1 cellular context compared by ENCODE assay signal in genomic region chr11:34869425-34869824, GRCh38.
TF ChIP-seq lines count a peak whose summit lies in the region.

No MANE protein-coding gene starts in this region.

TF ChIP-seq in K562, 482 proteins besides CTCF, POLR2A, EP300 and RAD21:
- TF ChIP-seq RBM25 (IDR thresholded peaks at IDR 0.05; ENCODE audit: low read depth, low read length, severe bottlenecking): no peak
- TF ChIP-seq SMC3 (conservative IDR thresholded peaks at IDR 0.05; ENCODE audit: insufficient read depth, low read depth, low read length): 0 out of 2 replicates have a peak, but pooled peaks have one; percentile 31
